1 cellular context compared by ENCODE assay signal in genomic region chr1:166813508-166814223, GRCh38.
TF ChIP-seq lines count a peak whose summit lies in the region.

No MANE protein-coding gene starts in this region.

TF ChIP-seq in H1, 55 proteins besides CTCF, POLR2A, EP300 and RAD21 (continued from another document):
- no peak for TF ChIP-seq CHD7 (IDR thresholded peaks at IDR 0.05; ENCODE audit: insufficient replicate concordance, low read length)
- no peak for TF ChIP-seq HDAC6 (IDR thresholded peaks at IDR 0.05; ENCODE audit: low read depth, low read length)
- no peak for TF ChIP-seq SP4 (IDR thresholded peaks at IDR 0.05; ENCODE audit: low read length)
- TF ChIP-seq SAP30 (IDR thresholded peaks at IDR 0.05; ENCODE audit: insufficient read depth, insufficient replicate concordance, low read length) = no peak
- TF ChIP-seq JUN (IDR thresholded peaks at IDR 0.05; ENCODE audit: low read depth, low read length) = no peak
- TF ChIP-seq TAF1 (IDR thresholded peaks at IDR 0.05; ENCODE audit: low read depth, low read length) = no peak
- TF ChIP-seq CEBPB (IDR thresholded peaks at IDR 0.05; ENCODE audit: low read depth, low read length) = no peak
- TF ChIP-seq BRCA1 (IDR thresholded peaks at IDR 0.05; ENCODE audit: low read depth, low read length) = no peak
- TF ChIP-seq BACH1 (IDR thresholded peaks at IDR 0.05; ENCODE audit: low read length) = no peak
- no peak for TF ChIP-seq KDM5A (IDR thresholded peaks at IDR 0.05; ENCODE audit: low read length)
- TF ChIP-seq RBBP5 (IDR thresholded peaks at IDR 0.05; ENCODE audit: borderline replicate concordance, low read depth, low read length) = no peak
- TF ChIP-seq ATF3 (IDR thresholded peaks at IDR 0.05; ENCODE audit: insufficient read depth, low read depth, low read length) = no peak
- TF ChIP-seq GABPA (IDR thresholded peaks at IDR 0.05; ENCODE audit: borderline replicate concordance, insufficient read depth, low read length) = no peak
- TF ChIP-seq RNF2 (IDR thresholded peaks at IDR 0.05; ENCODE audit: borderline replicate concordance, low read depth, low read length, missing control alignments, poor library complexity, severe bottlenecking) = no peak
- TF ChIP-seq CBX5 (IDR thresholded peaks at IDR 0.05; ENCODE audit: low read depth, low read length) = no peak
- no peak for TF ChIP-seq ZNF274 (IDR thresholded peaks at IDR 0.05; ENCODE audit: borderline replicate concordance, extremely low read depth, low read length)
- no peak for TF ChIP-seq TCF12 (IDR thresholded peaks at IDR 0.05; ENCODE audit: low read depth, low read length)
